In the genomic region with DNA sequence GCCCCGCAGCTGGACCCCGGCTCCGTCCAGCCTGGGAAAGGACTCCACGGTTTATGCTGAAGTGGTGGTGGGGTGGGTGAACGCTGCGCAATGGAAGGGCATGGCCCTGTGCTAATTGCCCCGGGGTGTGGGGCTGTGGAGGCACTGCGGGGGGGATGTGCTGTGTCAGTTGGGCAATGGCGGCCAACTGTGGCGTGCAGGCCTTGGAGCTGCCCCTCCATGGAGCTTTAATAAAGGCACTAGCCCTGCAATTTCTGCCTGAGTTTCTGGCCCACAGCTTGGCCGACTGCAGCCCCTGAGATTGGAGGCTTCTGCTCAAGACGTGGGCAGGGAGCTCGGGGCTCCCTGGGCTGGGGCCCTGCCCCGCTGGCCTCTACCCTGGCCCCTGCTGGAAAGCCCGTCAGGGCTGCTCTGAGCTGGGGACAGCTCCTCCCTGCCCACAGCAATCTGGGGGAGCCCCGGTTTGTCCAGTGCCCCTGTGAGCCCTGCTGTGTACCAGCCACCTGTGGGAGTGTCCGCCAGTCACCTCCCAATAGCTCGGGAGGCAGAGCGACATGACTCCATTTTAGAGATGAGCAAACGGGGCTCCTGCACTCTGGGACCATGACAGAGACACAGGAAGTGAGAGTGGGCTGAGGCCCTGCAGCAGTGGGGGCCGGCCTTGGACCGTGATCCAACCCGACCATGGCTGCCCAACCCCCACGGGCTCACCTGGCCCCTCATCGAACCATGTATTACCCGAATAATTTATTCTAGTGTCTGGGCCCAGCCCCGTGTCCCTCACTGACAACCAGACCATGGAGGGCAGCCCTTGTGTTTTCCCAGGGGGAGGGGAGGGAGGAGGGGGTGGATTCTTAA, we compare ENCODE assay signal across 8 cellular contexts. TPM values are rescaled to one million over a fixed set of nuclear protein-coding genes. Genes with fewer than 3 reads are reported as not detected.
DNase-seq lines count a peak whose midpoint lies in the region; ATAC-seq and TF ChIP-seq lines count a peak whose summit lies in the region.

No MANE protein-coding gene starts in this region.

- no peaks in the 10 kb centered on the region for H3K36me3 Mint-ChIP-seq in chondrocyte (ENCODE audit: low read depth)
- H3K36me3 Mint-ChIP-seq in natural killer cell treated with Interleukin-12 subunit alpha and Interleukin-12 subunit beta and Interleukin-15 and Interleukin-18, amount 100 ng/mL, for 72 hours, result no peaks in the 10 kb centered on the region

- H3K4me3 ChIP-seq in vagina, result peak overlapping the region; percentile 47 to 53

- peak overlapping the region; percentile 63 for H3K4me3 Mint-ChIP-seq in chondrocyte (ENCODE audit: unreplicated experiment)
- H3K4me3 Mint-ChIP-seq in natural killer cell treated with Interleukin-12 subunit alpha and Interleukin-12 subunit beta and Interleukin-15 and Interleukin-18, amount 100 ng/mL, for 72 hours, result peak overlapping the region; percentile 88

- H3K4me1 Mint-ChIP-seq in chondrocyte (ENCODE audit: low read depth), result peaks cover 6% of the 10 kb centered on the region
- H3K4me1 Mint-ChIP-seq in natural killer cell treated with Interleukin-12 subunit alpha and Interleukin-12 subunit beta and Interleukin-15 and Interleukin-18, amount 100 ng/mL, for 72 hours (ENCODE audit: low read depth in 2 of 2), result peaks cover 0 to 15% of the 10 kb centered on the region in 2 donors

- ATAC-seq in GM19467 (IDR thresholded peaks at IDR 0.05; ENCODE audit: unreplicated experiment), result peak; percentile 0
- ATAC-seq in natural killer cell treated with Interleukin-12 subunit alpha and Interleukin-12 subunit beta and Interleukin-15 and Interleukin-18, amount 100 ng/mL, for 72 hours, result peak; percentile 3 to 48
- no peak for ATAC-seq in HG03108 (IDR thresholded peaks at IDR 0.05; ENCODE audit: unreplicated experiment)

- peak overlapping the region; percentile 99 for H3K27ac ChIP-seq in 22Rv1
- H3K27ac ChIP-seq in vagina, result peak overlapping the region; percentile 92

- no peaks in the 10 kb centered on the region for H3K9me3 ChIP-seq in vagina

- no peaks in the 10 kb centered on the region for H3K27me3 Mint-ChIP-seq in chondrocyte (ENCODE audit: low read depth)
- no peaks in the 10 kb centered on the region for H3K27me3 Mint-ChIP-seq in natural killer cell treated with Interleukin-12 subunit alpha and Interleukin-12 subunit beta and Interleukin-15 and Interleukin-18, amount 100 ng/mL, for 72 hours

- DNase-seq in chondrocyte (ENCODE audit: low spot score), result no peak
- DNase-seq in natural killer cell treated with Interleukin-12 subunit alpha and Interleukin-12 subunit beta and Interleukin-15 and Interleukin-18, amount 100 ng/mL, for 72 hours (ENCODE audit: low spot score), result peak; percentile 75
- DNase-seq in vagina (ENCODE audit: extremely low spot score in 2 of 2), result no peak
- DNase-seq in NCI-H2227 (lab: John Stamatoyannopoulos, UW; ENCODE audit: unreplicated experiment), result no peak

- TF ChIP-seq CTCF in 22Rv1 (IDR thresholded peaks at IDR 0.05) (no peak), chondrocyte (IDR thresholded peaks at IDR 0.05) (no peak), vagina (IDR thresholded peaks at IDR 0.05) (no peak)

- H3K9me3 Mint-ChIP-seq in chondrocyte (ENCODE audit: low read depth), result no peaks in the 10 kb centered on the region
- no peaks in the 10 kb centered on the region for H3K9me3 Mint-ChIP-seq in natural killer cell treated with Interleukin-12 subunit alpha and Interleukin-12 subunit beta and Interleukin-15 and Interleukin-18, amount 100 ng/mL, for 72 hours

- no peaks in the 10 kb centered on the region for H3K36me3 ChIP-seq in vagina

- TF ChIP-seq POLR2A in Raji (IDR thresholded peaks at IDR 0.05; ENCODE audit: insufficient read depth, low read depth, low read length) (peak; percentile 57), vagina (IDR thresholded peaks at IDR 0.05) (no peak)

- no peaks in the 10 kb centered on the region for H3K27me3 ChIP-seq in vagina

- no peak overlapping the region for H3K27ac Mint-ChIP-seq in chondrocyte (ENCODE audit: unreplicated experiment)
- H3K27ac Mint-ChIP-seq in natural killer cell treated with Interleukin-12 subunit alpha and Interleukin-12 subunit beta and Interleukin-15 and Interleukin-18, amount 100 ng/mL, for 72 hours, result peak overlapping the region; percentile 90

- intact Hi-C loops in vagina (cut with DNase I), result loop anchor here (2.0 to 10.0 kb wide), 3 partner anchors 40 to 353 kb away; a partner anchor contains a TSS

- H3K4me1 ChIP-seq in vagina, result peaks cover 60% of the 10 kb centered on the region

RNA-seq across cellular contexts. Expression of a gene that starts 8.7 kb away (rescaled TPM):
- total RNA-seq in chondrocyte, result 0.95 to 2.5 TPM (median 1.1 TPM) in 3 replicates
- 100 to 1,000 TPM in 1 of 2 donors, 10 to 100 TPM in 1; 93.2 to 118 TPM for total RNA-seq in natural killer cell treated with Interleukin-12 subunit alpha and Interleukin-12 subunit beta and Interleukin-15 and Interleukin-18, amount 100 ng/mL, for 72 hours
- total RNA-seq in vagina, result 49.6 TPM

RNA-seq across cellular contexts. Expression of a gene that starts 17.4 kb away (rescaled TPM):
- total RNA-seq in chondrocyte (not detected in 3 replicates), vagina (not detected)
- total RNA-seq in natural killer cell treated with Interleukin-12 subunit alpha and Interleukin-12 subunit beta and Interleukin-15 and Interleukin-18, amount 100 ng/mL, for 72 hours, result not detected

RNA-seq across cellular contexts. Expression of a gene that starts 21.0 kb away (rescaled TPM):
- total RNA-seq in chondrocyte (19.6 to 32.6 TPM (median 20.5 TPM) in 3 replicates), vagina (39.5 TPM)
- 10 to 100 TPM; 37.7 to 70.5 TPM for total RNA-seq in natural killer cell treated with Interleukin-12 subunit alpha and Interleukin-12 subunit beta and Interleukin-15 and Interleukin-18, amount 100 ng/mL, for 72 hours

RNA-seq across cellular contexts. Expression of a gene that starts 39.1 kb away (rescaled TPM):
- total RNA-seq in chondrocyte (20.4 to 25.6 TPM (median 22.4 TPM) in 3 replicates), vagina (16.2 TPM)
- 10 to 100 TPM in 1 of 2 donors, 1 to 10 TPM in 1; 9.1 to 18.5 TPM for total RNA-seq in natural killer cell treated with Interleukin-12 subunit alpha and Interleukin-12 subunit beta and Interleukin-15 and Interleukin-18, amount 100 ng/mL, for 72 hours

Comparison
In these comparisons a context has a peak if more than half of its experiments do, and no peak if none do; other contexts are left out.
1. RNA of a gene that starts 8.7 kb away (total RNA-seq): 93.2 to 118 TPM in natural killer cell treated with Interleukin-12 subunit alpha and Interleukin-12 subunit beta and Interleukin-15 and Interleukin-18, amount 100 ng/mL, for 72 hours and 49.6 TPM in vagina (single experiment); 0.95 to 2.5 TPM in chondrocyte; every median in the first group is over 10 times any median in the second.